In the genomic region with DNA sequence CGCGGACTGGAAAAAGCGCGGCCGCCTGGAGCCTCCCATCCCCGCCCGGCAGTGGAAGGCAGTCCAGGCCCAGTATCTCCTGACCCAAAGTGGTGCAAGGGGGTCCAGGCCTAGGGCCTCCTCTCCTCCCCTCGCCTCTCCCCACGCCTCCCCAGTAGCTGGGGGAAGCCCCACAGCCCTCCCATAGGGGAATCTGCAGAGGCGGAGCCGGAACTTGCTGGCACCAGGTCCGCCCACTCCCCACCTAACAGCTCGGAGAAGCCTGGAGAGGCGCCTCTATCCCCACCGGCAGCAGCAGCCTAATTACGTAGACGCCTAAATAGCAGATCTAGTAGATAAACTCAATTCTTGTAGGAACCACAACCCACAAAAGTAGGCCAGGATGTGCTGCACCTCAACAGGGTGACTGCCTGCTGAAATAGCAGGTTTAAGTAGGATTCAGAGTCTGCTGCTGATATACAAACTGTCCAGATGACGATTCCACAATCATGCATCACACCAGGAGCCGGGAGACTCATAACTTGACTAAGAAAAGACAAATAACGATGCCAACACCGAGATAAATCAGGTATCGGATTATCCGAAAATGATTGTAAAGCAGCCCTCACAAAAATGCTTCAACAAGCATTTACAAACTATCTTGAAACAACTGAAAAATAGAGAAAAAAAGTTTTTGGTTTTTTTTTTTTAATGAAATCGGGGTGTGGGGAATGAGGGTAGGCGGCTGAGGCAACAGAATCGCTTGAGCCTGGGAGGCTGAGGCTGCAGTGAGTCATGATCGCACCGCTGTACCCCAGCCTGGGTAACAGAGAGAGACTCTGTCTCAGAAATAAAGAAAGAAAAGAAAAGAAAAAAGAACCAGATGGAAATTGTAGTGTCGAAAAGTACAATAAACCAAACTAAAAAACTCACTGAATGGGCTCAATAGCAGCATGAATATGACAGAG, we compare ENCODE assay signal across 8 cellular contexts.
A peak's percentile ranks its signal among the peaks of the same experiment; 100 is the strongest.
DNase-seq lines count a peak whose midpoint lies in the region; ATAC-seq and TF ChIP-seq lines count a peak whose summit lies in the region.

No MANE protein-coding gene starts in this region.

- ATAC-seq in GM21529 (IDR thresholded peaks at IDR 0.05; ENCODE audit: unreplicated experiment), result no peak

- no peaks in the 10 kb centered on the region for H3K9me3 Mint-ChIP-seq in dendritic cell treated with granulocyte-macrophage colony-stimulating factor and Interleukin-4, amounts not matched to agents 40 ng/mL and 50 ng/mL, for 4 days

- in situ Hi-C loops in GM13976 (cut with MboI; ENCODE audit: low sequenced_read_pairs, unreplicated experiment), result no loop called here

- H3K4me1 Mint-ChIP-seq in dendritic cell treated with granulocyte-macrophage colony-stimulating factor and Interleukin-4, amounts not matched to agents 40 ng/mL and 50 ng/mL, for 4 days (ENCODE audit: low read depth), result peaks cover 12% of the 10 kb centered on the region

- peak overlapping the region; percentile 56 for H3K27ac Mint-ChIP-seq in dendritic cell treated with granulocyte-macrophage colony-stimulating factor and Interleukin-4, amounts not matched to agents 40 ng/mL and 50 ng/mL, for 4 days

- no peak for TF ChIP-seq CTCF in GM13976 (IDR thresholded peaks at IDR 0.05; ENCODE audit: borderline replicate concordance, control extremely low read depth, extremely low read depth, insufficient read depth, missing control alignments)

- H3K27me3 Mint-ChIP-seq in dendritic cell treated with granulocyte-macrophage colony-stimulating factor and Interleukin-4, amounts not matched to agents 40 ng/mL and 50 ng/mL, for 4 days, result peaks cover 17% of the 10 kb centered on the region

- intact Hi-C loops in dendritic cell treated with granulocyte-macrophage colony-stimulating factor and Interleukin-4, amounts not matched to agents 40 ng/mL and 50 ng/mL, for 4 days (cut with micrococcal nuclease), result no loop called here

- peak; percentile 80 for DNase-seq in GM13976 (ENCODE audit: low spot score)
- peak; percentile 66 for DNase-seq in activated CD4-positive, CD25-positive, alpha-beta regulatory T cell treated with anti-CD3 and anti-CD28 coated beads, Interleukin-2, amount 50 U/mL, for 16 hours (ENCODE audit: low read depth, low spot score)
- DNase-seq in stimulated activated CD4-positive, alpha-beta T cell treated with anti-CD3 and anti-CD28 coated beads, Interleukin-4, amount 100 ng/mL, for 1 hour, result peak; percentile 78
- DNase-seq in NCI-H1417 treated with DMSO at 0.1 percent for 48 hours (lab: John Stamatoyannopoulos, UW), result no peak
- DNase-seq in amniotic stem cell (lab: John Stamatoyannopoulos, UW), result no peak
- DNase-seq in SKM-1 treated with dmso at 0.1 percent for 144 hours (lab: John Stamatoyannopoulos, UW; ENCODE audit: unreplicated experiment), result no peak

- no peaks in the 10 kb centered on the region for H3K36me3 Mint-ChIP-seq in dendritic cell treated with granulocyte-macrophage colony-stimulating factor and Interleukin-4, amounts not matched to agents 40 ng/mL and 50 ng/mL, for 4 days (ENCODE audit: low read depth)

- H3K4me3 Mint-ChIP-seq in dendritic cell treated with granulocyte-macrophage colony-stimulating factor and Interleukin-4, amounts not matched to agents 40 ng/mL and 50 ng/mL, for 4 days, result peak overlapping the region; percentile 58

Comparison
In these comparisons a context has a peak if more than half of its experiments do, and no peak if none do; other contexts are left out.
1. DNase-seq: peak in GM13976 (single experiment), activated CD4-positive, CD25-positive, alpha-beta regulatory T cell treated with anti-CD3 and anti-CD28 coated beads, Interleukin-2, amount 50 U/mL, for 16 hours (single experiment) and stimulated activated CD4-positive, alpha-beta T cell treated with anti-CD3 and anti-CD28 coated beads, Interleukin-4, amount 100 ng/mL, for 1 hour (single experiment); none in NCI-H1417 treated with DMSO at 0.1 percent for 48 hours (single experiment), amniotic stem cell (single experiment) and SKM-1 treated with dmso at 0.1 percent for 144 hours (single experiment).